ENCODE assay signal across 27 cellular contexts in the genomic region with DNA sequence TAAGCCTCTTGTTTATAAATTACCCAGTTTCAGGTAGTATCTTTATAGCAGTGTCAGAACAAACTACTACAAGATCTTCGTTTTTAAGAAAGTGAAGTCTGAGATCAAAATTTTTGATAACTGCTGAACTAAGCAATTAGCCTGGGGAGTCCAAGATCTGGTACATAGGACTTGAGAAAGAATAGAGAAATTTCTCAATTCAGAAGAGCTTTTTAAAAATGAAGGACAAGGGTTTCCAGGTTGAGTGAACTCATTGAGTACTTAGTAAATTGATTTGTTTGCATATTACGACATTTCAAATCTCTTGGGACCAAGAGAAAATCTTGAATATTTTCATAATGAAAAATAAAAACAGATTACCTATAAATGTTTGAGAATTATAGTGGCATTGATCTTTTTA.
"Had no signal": no experiment of that assay in that cellular context is flagged by ENCODE, and none has a peak within 500 bp of the region (broad histone marks: within the 10 kb centered on the region; RNA-seq: fewer than 3 reads in every experiment).

No MANE protein-coding gene starts in this region.

- H3K9me3 ChIP-seq: stomach, suprapubic skin, testis, thoracic aorta, thyroid gland, tibial artery, tibial nerve, transverse colon, upper lobe of left lung, upper lobe of right lung, uterus, vagina had no signal

- H3K4me1 ChIP-seq: stomach, suprapubic skin, testis, thyroid gland, tibial artery, tibial nerve, transverse colon, upper lobe of left lung, upper lobe of right lung, uterus, vagina had no signal

- H3K4me3 ChIP-seq: stomach, suprapubic skin, testis, thoracic aorta, thyroid gland, tibial artery, tibial nerve, transverse colon, upper lobe of left lung, upper lobe of right lung, uterus, vagina had no signal

- H3K36me3 ChIP-seq: stomach, suprapubic skin, thoracic aorta, thyroid gland, tibial artery, tibial nerve, transverse colon, upper lobe of left lung, upper lobe of right lung, uterus, vagina had no signal

- H3K9me3 Mint-ChIP-seq: stimulated activated memory B cell treated with anti-CD40 and anti-IgM and Interleukin-4, amounts not matched to agents 10 μg/mL and 1 μg/mL and 100 μg/mL, for 72 hours; stimulated activated naive CD8-positive, alpha-beta T cell treated with anti-CD3 and anti-CD28 coated beads, Interleukin-15, amount 100 ng/mL, for 72 hours; stimulated activated naive CD8-positive, alpha-beta T cell treated with anti-CD3 and anti-CD28 coated beads, Interleukin-15, Interleukin-2, amounts not matched to agents 100 ng/mL and 50 ng/mL, for 24 hours had no signal

- H3K27me3 Mint-ChIP-seq: stimulated activated memory B cell treated with anti-CD40 and anti-IgM and Interleukin-4, amounts not matched to agents 10 μg/mL and 1 μg/mL and 100 μg/mL, for 72 hours; stimulated activated naive CD8-positive, alpha-beta T cell treated with anti-CD3 and anti-CD28 coated beads, Interleukin-15, amount 100 ng/mL, for 72 hours; stimulated activated naive CD8-positive, alpha-beta T cell treated with anti-CD3 and anti-CD28 coated beads, Interleukin-15, Interleukin-2, amounts not matched to agents 100 ng/mL and 50 ng/mL, for 24 hours; type B pancreatic cell had no signal

- H3K4me1 Mint-ChIP-seq: stimulated activated effector memory CD8-positive, alpha-beta T cell treated with anti-CD3 and anti-CD28 coated beads, Interleukin-12 subunit alpha, Interleukin-12 subunit beta, amount 100 ng/mL, for 72 hours; stimulated activated memory B cell treated with anti-CD40 and anti-IgM and Interleukin-4, amounts not matched to agents 10 μg/mL and 1 μg/mL and 100 μg/mL, for 72 hours; stimulated activated naive CD8-positive, alpha-beta T cell treated with anti-CD3 and anti-CD28 coated beads, Interleukin-15, amount 100 ng/mL, for 72 hours had no signal

- H3K4me3 Mint-ChIP-seq: stimulated activated effector memory CD8-positive, alpha-beta T cell treated with anti-CD3 and anti-CD28 coated beads, Interleukin-12 subunit alpha, Interleukin-12 subunit beta, amount 100 ng/mL, for 72 hours; stimulated activated memory B cell treated with anti-CD40 and anti-IgM and Interleukin-4, amounts not matched to agents 10 μg/mL and 1 μg/mL and 100 μg/mL, for 72 hours; stimulated activated naive CD8-positive, alpha-beta T cell treated with anti-CD3 and anti-CD28 coated beads, Interleukin-15, amount 100 ng/mL, for 72 hours; stimulated activated naive CD8-positive, alpha-beta T cell treated with anti-CD3 and anti-CD28 coated beads, Interleukin-15, Interleukin-2, amounts not matched to agents 100 ng/mL and 50 ng/mL, for 24 hours; type B pancreatic cell had no signal

- H3K27ac ChIP-seq: stomach, suprapubic skin, testis, thoracic aorta, thyroid gland, tibial artery, tibial nerve, transverse colon, upper lobe of left lung, upper lobe of right lung, uterus, vagina had no signal

- H3K27ac Mint-ChIP-seq: stimulated activated effector memory CD8-positive, alpha-beta T cell treated with anti-CD3 and anti-CD28 coated beads, Interleukin-12 subunit alpha, Interleukin-12 subunit beta, amount 100 ng/mL, for 72 hours; stimulated activated memory B cell treated with anti-CD40 and anti-IgM and Interleukin-4, amounts not matched to agents 10 μg/mL and 1 μg/mL and 100 μg/mL, for 72 hours; stimulated activated naive CD8-positive, alpha-beta T cell treated with anti-CD3 and anti-CD28 coated beads, Interleukin-15, amount 100 ng/mL, for 72 hours; stimulated activated naive CD8-positive, alpha-beta T cell treated with anti-CD3 and anti-CD28 coated beads, Interleukin-15, Interleukin-2, amounts not matched to agents 100 ng/mL and 50 ng/mL, for 24 hours; type B pancreatic cell had no signal

- DNase-seq: stimulated activated CD4-positive, alpha-beta T cell treated with anti-CD3 and anti-CD28 coated beads, Interleukin-2, amount 100 ng/mL, for 48 hours; stimulated activated CD4-positive, alpha-beta T cell treated with anti-CD3 and anti-CD28 coated beads, Interleukin-4, amount 100 ng/mL, for 1 hour; stimulated activated CD4-positive, alpha-beta T cell treated with anti-CD3 and anti-CD28 coated beads, Interleukin-4, amount 100 ng/mL, for 24 hours; stimulated activated CD4-positive, alpha-beta T cell treated with anti-CD3 and anti-CD28 coated beads, Interleukin-4, amount 100 ng/mL, for 4 hours; stimulated activated CD8-positive, alpha-beta memory T cell treated with anti-CD3 and anti-CD28 coated beads, Interleukin-4, amount 100 ng/mL, for 48 hours; stimulated activated naive CD4-positive, alpha-beta T cell; stimulated activated naive CD4-positive, alpha-beta T cell treated with Interleukin-2 at 50 U/mL for 16 hours; stimulated activated naive CD8-positive, alpha-beta T cell treated with anti-CD3 and anti-CD28 coated beads, Interleukin-15, amount 100 ng/mL, for 72 hours; stimulated activated naive CD8-positive, alpha-beta T cell treated with anti-CD3 and anti-CD28 coated beads, Interleukin-15, Interleukin-2, amounts not matched to agents 100 U/mL and 50 U/mL, for 24 hours; stomach; substantia nigra; testis; thyroid gland; tibial artery; transverse colon; trophoblast cell; upper lobe of left lung; upper lobe of right lung; uterus had no signal

- H3K36me3 Mint-ChIP-seq: stimulated activated effector memory CD8-positive, alpha-beta T cell treated with anti-CD3 and anti-CD28 coated beads, Interleukin-12 subunit alpha, Interleukin-12 subunit beta, amount 100 ng/mL, for 72 hours; stimulated activated memory B cell treated with anti-CD40 and anti-IgM and Interleukin-4, amounts not matched to agents 10 μg/mL and 1 μg/mL and 100 μg/mL, for 72 hours; type B pancreatic cell had no signal

- H3K27me3 ChIP-seq: stomach, suprapubic skin, testis, thyroid gland, tibial artery, tibial nerve, transverse colon, upper lobe of left lung, upper lobe of right lung, uterus, vagina had no signal

- ATAC-seq: stimulated activated effector memory CD8-positive, alpha-beta T cell treated with anti-CD3 and anti-CD28 coated beads, Interleukin-12 subunit alpha, Interleukin-12 subunit beta, amount 100 ng/mL, for 72 hours; stimulated activated memory B cell treated with anti-CD40 and anti-IgM and Interleukin-4, amounts not matched to agents 10 μg/mL and 1 μg/mL and 100 μg/mL, for 72 hours; stimulated activated naive CD8-positive, alpha-beta T cell treated with anti-CD3 and anti-CD28 coated beads, Interleukin-15, amount 100 ng/mL, for 72 hours; stimulated activated naive CD8-positive, alpha-beta T cell treated with anti-CD3 and anti-CD28 coated beads, Interleukin-15, Interleukin-2, amounts not matched to agents 100 U/mL and 50 U/mL, for 24 hours; upper lobe of right lung had no signal
